Comparison of ENCODE assay signal across 23 cellular contexts in the genomic region with DNA sequence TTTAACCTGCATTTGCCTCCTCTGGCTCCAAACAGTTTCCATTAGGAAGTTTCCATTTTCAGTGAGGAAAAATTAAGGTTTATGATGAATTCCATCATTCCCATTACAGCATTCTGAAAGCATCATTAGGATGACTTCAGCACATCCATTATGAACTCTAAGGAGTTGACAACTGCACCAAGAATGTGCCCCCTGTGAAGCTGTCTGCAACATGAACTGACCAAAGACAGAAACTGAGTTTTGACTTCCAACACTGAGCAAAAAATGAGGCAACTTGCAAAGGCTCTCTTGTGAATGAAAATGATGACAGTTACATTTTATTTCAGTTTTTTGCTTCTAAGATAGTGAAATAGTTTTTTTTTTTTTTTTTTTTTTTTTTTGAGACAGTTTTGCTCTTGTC. TPM values are rescaled to one million over a fixed set of nuclear protein-coding genes. Genes with fewer than 3 reads are reported as not detected.
DNase-seq lines count a peak whose midpoint lies in the region; ATAC-seq and TF ChIP-seq lines count a peak whose summit lies in the region.
"Had no signal": no experiment of that assay in that cellular context is flagged by ENCODE, and none has a peak within 500 bp of the region (broad histone marks: within the 10 kb centered on the region; RNA-seq: fewer than 3 reads in every experiment).

No MANE protein-coding gene starts in this region.

- H3K4me3 ChIP-seq in fibroblast of lung (replicated peaks in 1 of 4; ENCODE audit: control extremely low read depth in 1 of 4, insufficient read depth in 1 of 4, low read depth in 3 of 4, low read length in 4 of 4): no peak overlapping the region
- H3K4me3 ChIP-seq: breast epithelium, K562, left lung, vagina had no signal

- H3K4me2 ChIP-seq in fibroblast of lung (ENCODE audit: extremely low read depth, insufficient read depth, low read length): no peak overlapping the region

- peaks cover 5% of the 10 kb centered on the region for H3K4me1 ChIP-seq in fibroblast of lung (ENCODE audit: control insufficient read depth, extremely low read depth, insufficient read depth, low read length)
- H3K4me1 ChIP-seq: BE2C had no signal

- DNase-seq in EH (ENCODE audit: low read depth): peak; percentile 96
- peak; percentile 44 to 93 for DNase-seq in fibroblast of lung (ENCODE audit: low read depth in 2 of 2)
- peak; percentile 51 for DNase-seq in renal cortical epithelial cell (ENCODE audit: low read depth)
- no peak for DNase-seq in NCI-H748 (lab: John Stamatoyannopoulos, UW; ENCODE audit: unreplicated experiment)
- no peak for DNase-seq in LoVo (ENCODE audit: low spot score)
- DNase-seq in RPMI8226: no peak
- DNase-seq: activated CD4-positive, alpha-beta T cell treated with anti-CD3 and anti-CD28 coated beads for 36 hours; activated naive CD4-positive, alpha-beta T cell; BE2C; GF-D8; left lung; NCI-H1092 treated with DMSO at 0.1 percent for 48 hours; NCI-H69; occipital lobe; stimulated activated CD4-positive, alpha-beta T cell treated with anti-CD3 and anti-CD28 coated beads, Interleukin-2, amount 100 ng/mL, for 24 hours; T1000 had no signal

- no peak overlapping the region for H3K27ac ChIP-seq in fibroblast of lung (ENCODE audit: insufficient read depth, low read length)
- H3K27ac ChIP-seq: breast epithelium, left lung, vagina had no signal

- no peaks in the 10 kb centered on the region for H3K9me3 ChIP-seq in fibroblast of lung (ENCODE audit: control insufficient read depth, insufficient read depth, low read depth, low read length)
- H3K9me3 ChIP-seq: BE2C, breast epithelium, left lung, vagina had no signal

- H2AFZ ChIP-seq in fibroblast of lung (ENCODE audit: low read length): no peak overlapping the region

- no peak overlapping the region for H3K9ac ChIP-seq in fibroblast of lung (ENCODE audit: insufficient read depth, low read length)

- H3K27me3 ChIP-seq in fibroblast of lung (ENCODE audit: control insufficient read depth, insufficient read depth, low read length): no peaks in the 10 kb centered on the region
- H3K27me3 ChIP-seq: BE2C, breast epithelium, left lung, vagina had no signal

- H3K79me2 ChIP-seq in fibroblast of lung (ENCODE audit: control insufficient read depth, insufficient read depth, low read length): peaks cover 5% of the 10 kb centered on the region

- ATAC-seq in SK-N-SH treated with all-trans-retinoic acid at 6 μM for 48 hours: no peak; the same call in 2 of the 3 replicates
- no peak for ATAC-seq in HG03025 (IDR thresholded peaks at IDR 0.05; ENCODE audit: low FRiP score, unreplicated experiment)
- ATAC-seq: activated CD4-positive, alpha-beta T cell treated with anti-CD3 and anti-CD28 coated beads for 36 hours; esophagus mucosa; K562; left lung; sciatic nerve had no signal

- no peak for TF ChIP-seq CTCF in fibroblast of lung (conservative IDR thresholded peaks at IDR 0.05 in 1 of 2, IDR thresholded peaks at IDR 0.05 in 1 of 2; ENCODE audit: low read depth in 1 of 2, low read length in 2 of 2)

- peaks cover 2% of the 10 kb centered on the region for H3K36me3 ChIP-seq in fibroblast of lung (ENCODE audit: control insufficient read depth, insufficient read depth, low read length)
- H3K36me3 ChIP-seq: BE2C, breast epithelium, left lung, vagina had no signal

- no peaks in the 10 kb centered on the region for H4K20me1 ChIP-seq in fibroblast of lung (ENCODE audit: control insufficient read depth, extremely low read depth, insufficient read depth, low read length)

TF ChIP-seq in SK-N-SH treated with all-trans-retinoic acid at 6 μM for 48 hours, 23 proteins besides CTCF, POLR2A, EP300 and RAD21:
- no peak for TF ChIP-seq TOX (CRISPR knock-in tag; IDR thresholded peaks at IDR 0.05; ENCODE audit: borderline replicate concordance)
- TF ChIP-seq PPARA (CRISPR knock-in tag; IDR thresholded peaks at IDR 0.05; ENCODE audit: borderline replicate concordance): no peak
- TF ChIP-seq ISL1 (CRISPR knock-in tag; IDR thresholded peaks at IDR 0.05): peak; percentile 71
- TF ChIP-seq RARB (CRISPR knock-in tag; IDR thresholded peaks at IDR 0.05): no peak
- TF ChIP-seq BACH2 (CRISPR knock-in tag; IDR thresholded peaks at IDR 0.05; ENCODE audit: borderline replicate concordance): no peak
- TF ChIP-seq, protein P1, sequence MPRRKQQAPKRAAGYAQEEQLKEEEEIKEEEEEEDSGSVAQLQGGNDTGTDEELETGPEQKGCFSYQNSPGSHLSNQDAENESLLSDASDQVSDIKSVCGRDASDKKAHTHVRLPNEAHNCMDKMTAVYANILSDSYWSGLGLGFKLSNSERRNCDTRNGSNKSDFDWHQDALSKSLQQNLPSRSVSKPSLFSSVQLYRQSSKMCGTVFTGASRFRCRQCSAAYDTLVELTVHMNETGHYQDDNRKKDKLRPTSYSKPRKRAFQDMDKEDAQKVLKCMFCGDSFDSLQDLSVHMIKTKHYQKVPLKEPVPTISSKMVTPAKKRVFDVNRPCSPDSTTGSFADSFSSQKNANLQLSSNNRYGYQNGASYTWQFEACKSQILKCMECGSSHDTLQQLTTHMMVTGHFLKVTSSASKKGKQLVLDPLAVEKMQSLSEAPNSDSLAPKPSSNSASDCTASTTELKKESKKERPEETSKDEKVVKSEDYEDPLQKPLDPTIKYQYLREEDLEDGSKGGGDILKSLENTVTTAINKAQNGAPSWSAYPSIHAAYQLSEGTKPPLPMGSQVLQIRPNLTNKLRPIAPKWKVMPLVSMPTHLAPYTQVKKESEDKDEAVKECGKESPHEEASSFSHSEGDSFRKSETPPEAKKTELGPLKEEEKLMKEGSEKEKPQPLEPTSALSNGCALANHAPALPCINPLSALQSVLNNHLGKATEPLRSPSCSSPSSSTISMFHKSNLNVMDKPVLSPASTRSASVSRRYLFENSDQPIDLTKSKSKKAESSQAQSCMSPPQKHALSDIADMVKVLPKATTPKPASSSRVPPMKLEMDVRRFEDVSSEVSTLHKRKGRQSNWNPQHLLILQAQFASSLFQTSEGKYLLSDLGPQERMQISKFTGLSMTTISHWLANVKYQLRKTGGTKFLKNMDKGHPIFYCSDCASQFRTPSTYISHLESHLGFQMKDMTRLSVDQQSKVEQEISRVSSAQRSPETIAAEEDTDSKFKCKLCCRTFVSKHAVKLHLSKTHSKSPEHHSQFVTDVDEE (CRISPR knock-in tag; IDR thresholded peaks at IDR 0.05): no peak

RNA-seq across cellular contexts. Expression of a gene that starts 18.3 kb away (rescaled TPM):
- total RNA-seq in fibroblast of lung: under 0.01 and 0.33 TPM in 2 replicates
- 0.45 and 0.63 TPM in 2 replicates for polyA plus RNA-seq in fibroblast of lung
- polyA plus RNA-seq in fibroblast of lung (2012): 0.20 and 0.31 TPM in 2 replicates
- polyA minus RNA-seq in fibroblast of lung (ENCODE audit: low replicate concordance): 0.93 TPM in 1 of 2 replicates, not detected in the other
- total RNA-seq in renal cortical epithelial cell: 3.5 TPM in 1 of 2 replicates, not detected in the other

Comparison
In these comparisons a context has a peak if more than half of its experiments do, and no peak if none do; other contexts are left out.
1. DNase-seq: peak in EH (single experiment), fibroblast of lung (2 of 2) and renal cortical epithelial cell (single experiment); none in NCI-H748 (single experiment), LoVo (single experiment) and RPMI8226 (single experiment).